Comparison of ENCODE assay signal across 13 cellular contexts in genomic region chrX:97175147-97175546, GRCh38.
DNase-seq lines count a peak whose midpoint lies in the region; ATAC-seq, FAIRE-seq and TF ChIP-seq lines count a peak whose summit lies in the region.
"Had no signal": no experiment of that assay in that cellular context is flagged by ENCODE, and none has a peak within 500 bp of the region (broad histone marks: within the 10 kb centered on the region; RNA-seq: fewer than 3 reads in every experiment).

No MANE protein-coding gene starts in this region.

- no peaks in the 10 kb centered on the region for H3K9me3 ChIP-seq in OCI-LY1 (ENCODE audit: low read length)
- no peaks in the 10 kb centered on the region; the same call in 2 of the 3 replicates for H3K9me3 ChIP-seq in GM12878 (replicated peaks; ENCODE audit: control insufficient read depth, insufficient read depth, low read length)
- no peaks in the 10 kb centered on the region for H3K9me3 ChIP-seq in neural cell (ENCODE audit: low read length)

- no peak for TF ChIP-seq POLR2A in GM12878 (IDR thresholded peaks at IDR 0.05; ENCODE audit: low read depth, low read length)

- TF ChIP-seq RAD21 in GM12878 (IDR thresholded peaks at IDR 0.05; ENCODE audit: insufficient read depth, low read depth, low read length) = peak; percentile 5; the same call in 1 of the 2 replicates
- peak; percentile 44 for TF ChIP-seq RAD21 in neural cell (conservative IDR thresholded peaks at IDR 0.05)

- WGBS in GM12878 (ENCODE audit: insufficient coverage, insufficient replicate concordance, low lambda C conversion rate, missing lambda C conversion rate) = 67% methylated on average over 4 of the region's 4 CpGs

- no peaks in the 10 kb centered on the region for H3F3A ChIP-seq in OCI-LY1 (ENCODE audit: insufficient read depth, low read length)
- no peaks in the 10 kb centered on the region for H3F3A ChIP-seq in neural cell (ENCODE audit: insufficient read depth, low read length, poor library complexity, severe bottlenecking)

- FAIRE-seq in GM12878 (lab: Jason Lieb, UNC) = no peak
- FAIRE-seq: A204.1, GM18507 had no signal

- H3K9me2 ChIP-seq in OCI-LY1 (ENCODE audit: low read depth, low read length) (no peaks in the 10 kb centered on the region), neural cell (ENCODE audit: insufficient read depth, low read length) (no peaks in the 10 kb centered on the region)

- H3K9ac ChIP-seq in OCI-LY1 (ENCODE audit: low read length) (no peak overlapping the region), GM12878 (ENCODE audit: control insufficient read depth, insufficient read depth, low read length) (no peak overlapping the region), neural cell (ENCODE audit: low read length) (no peak overlapping the region)

- H4K20me1 ChIP-seq in OCI-LY1 (ENCODE audit: insufficient read depth, low read length) = no peaks in the 10 kb centered on the region
- no peaks in the 10 kb centered on the region for H4K20me1 ChIP-seq in GM12878 (ENCODE audit: control insufficient read depth, insufficient read depth)
- no peaks in the 10 kb centered on the region for H4K20me1 ChIP-seq in neural cell (ENCODE audit: insufficient read depth)

- no TSS peak for BruUV-seq in GM12878 (replicated peaks; lab: Mats Ljungman, UMichigan)

- no peak overlapping the region for H3K27ac ChIP-seq in C4-2B
- no peak overlapping the region for H3K27ac ChIP-seq in OCI-LY1 (ENCODE audit: low read depth, low read length, poor library complexity, severe bottlenecking)
- no peak overlapping the region for H3K27ac ChIP-seq in GM12878 (ENCODE audit: control insufficient read depth, insufficient read depth)
- H3K27ac ChIP-seq in neural cell (ENCODE audit: low read length) = no peak overlapping the region

- no peak for TF ChIP-seq EP300 in GM12878 (IDR thresholded peaks at IDR 0.05; ENCODE audit: borderline replicate concordance in 1 of 2, control insufficient read depth in 1 of 2, low read depth in 2 of 2, low read length in 2 of 2)
- no peak for TF ChIP-seq EP300 in neural cell (conservative IDR thresholded peaks at IDR 0.05; ENCODE audit: poor library complexity, severe bottlenecking)

- H3K36me3 ChIP-seq in OCI-LY1 (ENCODE audit: insufficient read depth, low read length) = no peaks in the 10 kb centered on the region
- no peaks in the 10 kb centered on the region for H3K36me3 ChIP-seq in GM12878 (ENCODE audit: control insufficient read depth in 2 of 2, insufficient read depth in 2 of 2, low read length in 1 of 2)
- no peaks in the 10 kb centered on the region for H3K36me3 ChIP-seq in neural cell (ENCODE audit: insufficient read depth, low read length)

- CTCF ChIA-PET in GM12878 (lab: Yijun Ruan, JAX) = no interaction called here

- SMC1A ChIA-PET in GM12878 (lab: Charles Lee; ENCODE audit: uncharacterized antibody, unreplicated experiment) = no interaction called here

- H2AFZ ChIP-seq in OCI-LY1 (ENCODE audit: low read length) = no peak overlapping the region
- no peak overlapping the region for H2AFZ ChIP-seq in GM12878 (ENCODE audit: control insufficient read depth, low read depth, low read length)
- H2AFZ ChIP-seq in neural cell (ENCODE audit: low read depth, low read length) = no peak overlapping the region

- in situ Hi-C loops in GM12878 (cut with MboI) = no loop called here

- no peaks in the 10 kb centered on the region for H3K79me2 ChIP-seq in OCI-LY1 (ENCODE audit: insufficient read depth, low read length)
- no peaks in the 10 kb centered on the region for H3K79me2 ChIP-seq in GM12878 (ENCODE audit: control insufficient read depth, insufficient read depth, low read length)
- H3K79me2 ChIP-seq in neural cell (replicated peaks; ENCODE audit: insufficient read depth, low read length) = no peaks in the 10 kb centered on the region

- H3K4me1 ChIP-seq in OCI-LY1 (ENCODE audit: insufficient read depth, low read length, severe bottlenecking) (no peaks in the 10 kb centered on the region), GM12878 (ENCODE audit: control insufficient read depth, insufficient read depth, low read length) (no peaks in the 10 kb centered on the region)

- H3K4me3 ChIP-seq in OCI-LY1 (ENCODE audit: low read depth, low read length, poor library complexity, severe bottlenecking) (no peak overlapping the region), GM12878 (no peak overlapping the region), neural cell (ENCODE audit: low read length) (no peak overlapping the region)

- H3K27me3 ChIP-seq in OCI-LY1 (ENCODE audit: insufficient read depth, low read length) = no peaks in the 10 kb centered on the region
- no peaks in the 10 kb centered on the region for H3K27me3 ChIP-seq in GM12878 (replicated peaks in 1 of 2; ENCODE audit: control insufficient read depth in 2 of 2, insufficient read depth in 2 of 2, low read length in 1 of 2)
- H3K27me3 ChIP-seq in neural cell (ENCODE audit: insufficient read depth, low read depth, low read length) = no peaks in the 10 kb centered on the region

- POLR2A ChIA-PET in GM12878 (lab: Charles Lee) = no interaction called here

- RAD21 ChIA-PET in GM12878 (lab: Charles Lee; ENCODE audit: unreplicated experiment) = no interaction called here

- H3K4me2 ChIP-seq in OCI-LY1 (ENCODE audit: low read length) (no peak overlapping the region), GM12878 (ENCODE audit: control insufficient read depth, insufficient read depth) (no peak overlapping the region), neural cell (ENCODE audit: low read length) (no peak overlapping the region)

- ATAC-seq in GM12878 (no peak), HG02571 (IDR thresholded peaks at IDR 0.05; ENCODE audit: unreplicated experiment) (no peak), GM21723 (IDR thresholded peaks at IDR 0.05; ENCODE audit: unreplicated experiment) (no peak)

- peak; percentile 17 for TF ChIP-seq CTCF in C4-2B (conservative IDR thresholded peaks at IDR 0.05)
- 0 out of 2 replicates have a peak, but pooled peaks have one; percentile 25 for TF ChIP-seq CTCF in OCI-LY1 (IDR thresholded peaks at IDR 0.05; ENCODE audit: low read length)
- TF ChIP-seq CTCF in GM12878 (IDR thresholded peaks at IDR 0.05 in 2 of 3, conservative IDR thresholded peaks at IDR 0.05 in 1 of 3; ENCODE audit: control insufficient read depth in 2 of 3, extremely low read depth in 1 of 3, insufficient read depth in 1 of 3, low read depth in 3 of 3, low read length in 3 of 3) = no peak
- TF ChIP-seq CTCF in neural cell (IDR thresholded peaks at IDR 0.05; ENCODE audit: poor library complexity, severe bottlenecking) = peak; percentile 28

- intact Hi-C loops in GM12878 (cut with micrococcal nuclease; ENCODE audit: unreplicated experiment) = no loop called here

- DNase-seq in GM12878 (ENCODE audit: low read depth, low spot score) = no peak
- DNase-seq in NCI-H82 treated with DMSO at 0.1 percent for 48 hours (lab: John Stamatoyannopoulos, UW; ENCODE audit: unreplicated experiment) = no peak
- DNase-seq: DMS 273 treated with DMSO at 0.1 percent for 48 hours, GOT3, H9, IMR-90 had no signal

TF ChIP-seq in GM12878, 131 proteins besides CTCF, POLR2A, EP300 and RAD21 (continues in another document):
- TF ChIP-seq RAD51 (IDR thresholded peaks at IDR 0.05) = no peak
- TF ChIP-seq SREBF2 (IDR thresholded peaks at IDR 0.05; ENCODE audit: low read length) = no peak
- TF ChIP-seq, protein P1, sequence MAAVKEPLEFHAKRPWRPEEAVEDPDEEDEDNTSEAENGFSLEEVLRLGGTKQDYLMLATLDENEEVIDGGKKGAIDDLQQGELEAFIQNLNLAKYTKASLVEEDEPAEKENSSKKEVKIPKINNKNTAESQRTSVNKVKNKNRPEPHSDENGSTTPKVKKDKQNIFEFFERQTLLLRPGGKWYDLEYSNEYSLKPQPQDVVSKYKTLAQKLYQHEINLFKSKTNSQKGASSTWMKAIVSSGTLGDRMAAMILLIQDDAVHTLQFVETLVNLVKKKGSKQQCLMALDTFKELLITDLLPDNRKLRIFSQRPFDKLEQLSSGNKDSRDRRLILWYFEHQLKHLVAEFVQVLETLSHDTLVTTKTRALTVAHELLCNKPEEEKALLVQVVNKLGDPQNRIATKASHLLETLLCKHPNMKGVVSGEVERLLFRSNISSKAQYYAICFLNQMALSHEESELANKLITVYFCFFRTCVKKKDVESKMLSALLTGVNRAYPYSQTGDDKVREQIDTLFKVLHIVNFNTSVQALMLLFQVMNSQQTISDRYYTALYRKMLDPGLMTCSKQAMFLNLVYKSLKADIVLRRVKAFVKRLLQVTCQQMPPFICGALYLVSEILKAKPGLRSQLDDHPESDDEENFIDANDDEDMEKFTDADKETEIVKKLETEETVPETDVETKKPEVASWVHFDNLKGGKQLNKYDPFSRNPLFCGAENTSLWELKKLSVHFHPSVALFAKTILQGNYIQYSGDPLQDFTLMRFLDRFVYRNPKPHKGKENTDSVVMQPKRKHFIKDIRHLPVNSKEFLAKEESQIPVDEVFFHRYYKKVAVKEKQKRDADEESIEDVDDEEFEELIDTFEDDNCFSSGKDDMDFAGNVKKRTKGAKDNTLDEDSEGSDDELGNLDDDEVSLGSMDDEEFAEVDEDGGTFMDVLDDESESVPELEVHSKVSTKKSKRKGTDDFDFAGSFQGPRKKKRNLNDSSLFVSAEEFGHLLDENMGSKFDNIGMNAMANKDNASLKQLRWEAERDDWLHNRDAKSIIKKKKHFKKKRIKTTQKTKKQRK (IDR thresholded peaks at IDR 0.05; ENCODE audit: low read depth, low read length) = no peak

TF ChIP-seq in neural cell, 6 proteins besides CTCF, POLR2A, EP300 and RAD21 (continues in another document):
- TF ChIP-seq MXI1 (conservative IDR thresholded peaks at IDR 0.05; ENCODE audit: poor library complexity, severe bottlenecking) = no peak
- no peak for TF ChIP-seq TAF1 (IDR thresholded peaks at IDR 0.05; ENCODE audit: low read depth)

Comparison
In these comparisons a context has a peak if more than half of its experiments do, and no peak if none do; other contexts are left out.
1. CTCF ChIP-seq: peak in C4-2B (single experiment), OCI-LY1 (single experiment) and neural cell (single experiment); none in GM12878 (0 of 3).